ENCODE assay signal across 1 cellular context in the genomic region with DNA sequence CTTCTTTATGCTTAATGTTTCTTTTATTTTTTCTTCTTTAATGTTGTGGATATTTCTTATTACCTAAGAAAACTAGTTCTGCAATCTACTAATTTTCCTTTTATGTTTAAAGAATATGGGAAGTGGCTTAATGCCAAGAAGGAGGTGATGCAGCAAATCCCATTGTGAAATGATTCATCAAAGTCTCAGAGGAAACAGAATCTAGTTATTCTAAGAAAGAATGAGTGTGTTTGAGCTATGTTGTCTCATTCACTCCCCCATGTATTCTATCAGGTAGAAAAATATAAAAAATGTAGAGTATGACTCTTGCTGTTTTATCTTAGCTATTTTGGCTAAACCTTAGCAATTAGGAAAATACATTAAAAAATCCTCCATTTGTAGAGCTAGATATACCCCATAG.
A peak's percentile ranks its signal among the peaks of the same experiment; 100 is the strongest.
TF ChIP-seq lines count a peak whose summit lies in the region.

No MANE protein-coding gene starts in this region.

TF ChIP-seq in K562, 482 proteins besides CTCF, POLR2A, EP300 and RAD21 (continued from another document):
- TF ChIP-seq, protein P1, sequence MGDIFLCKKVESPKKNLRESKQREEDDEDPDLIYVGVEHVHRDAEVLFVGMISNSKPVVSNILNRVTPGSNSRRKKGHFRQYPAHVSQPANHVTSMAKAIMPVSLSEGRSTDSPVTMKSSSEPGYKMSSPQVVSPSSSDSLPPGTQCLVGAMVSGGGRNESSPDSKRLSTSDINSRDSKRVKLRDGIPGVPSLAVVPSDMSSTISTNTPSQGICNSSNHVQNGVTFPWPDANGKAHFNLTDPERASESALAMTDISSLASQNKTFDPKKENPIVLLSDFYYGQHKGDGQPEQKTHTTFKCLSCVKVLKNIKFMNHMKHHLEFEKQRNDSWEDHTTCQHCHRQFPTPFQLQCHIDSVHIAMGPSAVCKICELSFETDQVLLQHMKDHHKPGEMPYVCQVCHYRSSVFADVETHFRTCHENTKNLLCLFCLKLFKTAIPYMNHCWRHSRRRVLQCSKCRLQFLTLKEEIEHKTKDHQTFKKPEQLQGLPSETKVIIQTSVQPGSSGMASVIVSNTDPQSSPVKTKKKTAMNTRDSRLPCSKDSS (IDR thresholded peaks at IDR 0.05; ENCODE audit: low read depth, partially characterized antibody), result no peak
- no peak for TF ChIP-seq SMAD2 (IDR thresholded peaks at IDR 0.05; ENCODE audit: low read depth, low read length)
- peak; percentile 53 for TF ChIP-seq FOSL1 (tag; conservative IDR thresholded peaks at IDR 0.05)
- TF ChIP-seq, protein P2, sequence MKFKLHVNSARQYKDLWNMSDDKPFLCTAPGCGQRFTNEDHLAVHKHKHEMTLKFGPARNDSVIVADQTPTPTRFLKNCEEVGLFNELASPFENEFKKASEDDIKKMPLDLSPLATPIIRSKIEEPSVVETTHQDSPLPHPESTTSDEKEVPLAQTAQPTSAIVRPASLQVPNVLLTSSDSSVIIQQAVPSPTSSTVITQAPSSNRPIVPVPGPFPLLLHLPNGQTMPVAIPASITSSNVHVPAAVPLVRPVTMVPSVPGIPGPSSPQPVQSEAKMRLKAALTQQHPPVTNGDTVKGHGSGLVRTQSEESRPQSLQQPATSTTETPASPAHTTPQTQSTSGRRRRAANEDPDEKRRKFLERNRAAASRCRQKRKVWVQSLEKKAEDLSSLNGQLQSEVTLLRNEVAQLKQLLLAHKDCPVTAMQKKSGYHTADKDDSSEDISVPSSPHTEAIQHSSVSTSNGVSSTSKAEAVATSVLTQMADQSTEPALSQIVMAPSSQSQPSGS (CRISPR knock-in tag; IDR thresholded peaks at IDR 0.05), result no peak
- TF ChIP-seq, protein P3, sequence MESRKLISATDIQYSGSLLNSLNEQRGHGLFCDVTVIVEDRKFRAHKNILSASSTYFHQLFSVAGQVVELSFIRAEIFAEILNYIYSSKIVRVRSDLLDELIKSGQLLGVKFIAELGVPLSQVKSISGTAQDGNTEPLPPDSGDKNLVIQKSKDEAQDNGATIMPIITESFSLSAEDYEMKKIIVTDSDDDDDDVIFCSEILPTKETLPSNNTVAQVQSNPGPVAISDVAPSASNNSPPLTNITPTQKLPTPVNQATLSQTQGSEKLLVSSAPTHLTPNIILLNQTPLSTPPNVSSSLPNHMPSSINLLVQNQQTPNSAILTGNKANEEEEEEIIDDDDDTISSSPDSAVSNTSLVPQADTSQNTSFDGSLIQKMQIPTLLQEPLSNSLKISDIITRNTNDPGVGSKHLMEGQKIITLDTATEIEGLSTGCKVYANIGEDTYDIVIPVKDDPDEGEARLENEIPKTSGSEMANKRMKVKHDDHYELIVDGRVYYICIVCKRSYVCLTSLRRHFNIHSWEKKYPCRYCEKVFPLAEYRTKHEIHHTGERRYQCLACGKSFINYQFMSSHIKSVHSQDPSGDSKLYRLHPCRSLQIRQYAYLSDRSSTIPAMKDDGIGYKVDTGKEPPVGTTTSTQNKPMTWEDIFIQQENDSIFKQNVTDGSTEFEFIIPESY (CRISPR knock-in tag; IDR thresholded peaks at IDR 0.05), result no peak
- no peak for TF ChIP-seq TFAM (CRISPR knock-in tag; conservative IDR thresholded peaks at IDR 0.05)
- TF ChIP-seq BHLHE40 (IDR thresholded peaks at IDR 0.05; ENCODE audit: low read length), result no peak
- TF ChIP-seq, protein P4, sequence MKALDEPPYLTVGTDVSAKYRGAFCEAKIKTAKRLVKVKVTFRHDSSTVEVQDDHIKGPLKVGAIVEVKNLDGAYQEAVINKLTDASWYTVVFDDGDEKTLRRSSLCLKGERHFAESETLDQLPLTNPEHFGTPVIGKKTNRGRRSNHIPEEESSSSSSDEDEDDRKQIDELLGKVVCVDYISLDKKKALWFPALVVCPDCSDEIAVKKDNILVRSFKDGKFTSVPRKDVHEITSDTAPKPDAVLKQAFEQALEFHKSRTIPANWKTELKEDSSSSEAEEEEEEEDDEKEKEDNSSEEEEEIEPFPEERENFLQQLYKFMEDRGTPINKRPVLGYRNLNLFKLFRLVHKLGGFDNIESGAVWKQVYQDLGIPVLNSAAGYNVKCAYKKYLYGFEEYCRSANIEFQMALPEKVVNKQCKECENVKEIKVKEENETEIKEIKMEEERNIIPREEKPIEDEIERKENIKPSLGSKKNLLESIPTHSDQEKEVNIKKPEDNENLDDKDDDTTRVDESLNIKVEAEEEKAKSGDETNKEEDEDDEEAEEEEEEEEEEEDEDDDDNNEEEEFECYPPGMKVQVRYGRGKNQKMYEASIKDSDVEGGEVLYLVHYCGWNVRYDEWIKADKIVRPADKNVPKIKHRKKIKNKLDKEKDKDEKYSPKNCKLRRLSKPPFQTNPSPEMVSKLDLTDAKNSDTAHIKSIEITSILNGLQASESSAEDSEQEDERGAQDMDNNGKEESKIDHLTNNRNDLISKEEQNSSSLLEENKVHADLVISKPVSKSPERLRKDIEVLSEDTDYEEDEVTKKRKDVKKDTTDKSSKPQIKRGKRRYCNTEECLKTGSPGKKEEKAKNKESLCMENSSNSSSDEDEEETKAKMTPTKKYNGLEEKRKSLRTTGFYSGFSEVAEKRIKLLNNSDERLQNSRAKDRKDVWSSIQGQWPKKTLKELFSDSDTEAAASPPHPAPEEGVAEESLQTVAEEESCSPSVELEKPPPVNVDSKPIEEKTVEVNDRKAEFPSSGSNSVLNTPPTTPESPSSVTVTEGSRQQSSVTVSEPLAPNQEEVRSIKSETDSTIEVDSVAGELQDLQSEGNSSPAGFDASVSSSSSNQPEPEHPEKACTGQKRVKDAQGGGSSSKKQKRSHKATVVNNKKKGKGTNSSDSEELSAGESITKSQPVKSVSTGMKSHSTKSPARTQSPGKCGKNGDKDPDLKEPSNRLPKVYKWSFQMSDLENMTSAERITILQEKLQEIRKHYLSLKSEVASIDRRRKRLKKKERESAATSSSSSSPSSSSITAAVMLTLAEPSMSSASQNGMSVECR (CRISPR knock-in tag; IDR thresholded peaks at IDR 0.05), result no peak
- TF ChIP-seq RBM17 (IDR thresholded peaks at IDR 0.05; ENCODE audit: borderline replicate concordance, low read depth, low read length), result no peak
- TF ChIP-seq POLR2AphosphoS2 (IDR thresholded peaks at IDR 0.05; ENCODE audit: low read length), result no peak
- TF ChIP-seq NFE2 (IDR thresholded peaks at IDR 0.05; ENCODE audit: low read depth), result peak; percentile 81
